19 cellular contexts compared by ENCODE assay signal in the genomic region with DNA sequence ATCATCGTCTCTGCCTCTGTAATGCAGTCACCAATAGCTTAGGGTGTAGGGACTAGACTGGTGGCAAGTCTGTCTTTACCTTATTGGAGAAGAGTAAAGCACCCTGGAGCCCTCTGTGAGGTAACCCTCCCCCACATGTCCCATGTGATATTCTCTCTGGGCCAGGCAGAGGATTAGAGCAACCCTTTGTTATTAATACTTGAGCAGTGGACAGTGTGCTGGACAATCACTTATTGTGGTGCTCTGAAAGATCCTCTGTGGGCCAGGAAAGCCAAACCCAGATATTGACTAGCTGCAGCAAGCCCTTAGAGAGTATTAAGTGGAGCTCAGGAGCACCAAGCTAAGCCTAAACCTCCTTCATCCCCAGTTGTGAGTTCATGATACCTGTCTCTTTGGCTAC.
A peak's percentile ranks its signal among the peaks of the same experiment; 100 is the strongest.
DNase-seq lines count a peak whose midpoint lies in the region; ATAC-seq and TF ChIP-seq lines count a peak whose summit lies in the region.
"Had no signal": no experiment of that assay in that cellular context is flagged by ENCODE, and none has a peak within 500 bp of the region (broad histone marks: within the 10 kb centered on the region; RNA-seq: fewer than 3 reads in every experiment).

No MANE protein-coding gene starts in this region.

- no peaks in the 10 kb centered on the region for H3K4me1 Mint-ChIP-seq in immature natural killer cell
- H3K4me1 Mint-ChIP-seq in T-helper 2 cell treated with Interferon-gamma antibody and Interleukin-4, amounts not matched to agents 5 μg/mL and 100 μg/mL, for 36 hours (ENCODE audit: low read depth), result no peaks in the 10 kb centered on the region

- H3K4me3 ChIP-seq in LNCaP clone FGC (ENCODE audit: low read depth, low read length), result peak overlapping the region; percentile 6; the same call in 1 of the 2 replicates
- H3K4me3 ChIP-seq in left lung, result no peak overlapping the region
- no peak overlapping the region for H3K4me3 ChIP-seq in skin epidermis
- H3K4me3 ChIP-seq: esophagus squamous epithelium had no signal

- H3K4me1 ChIP-seq in left lung, result peaks cover 0 to 18% of the 10 kb centered on the region in 2 donors
- H3K4me1 ChIP-seq: BE2C had no signal

- no peaks in the 10 kb centered on the region for H3K9me3 ChIP-seq in left lung
- H3K9me3 ChIP-seq: BE2C, esophagus squamous epithelium, neutrophil had no signal

- no peaks in the 10 kb centered on the region for H3K9me3 Mint-ChIP-seq in immature natural killer cell
- H3K9me3 Mint-ChIP-seq in T-helper 2 cell treated with Interferon-gamma antibody and Interleukin-4, amounts not matched to agents 5 μg/mL and 100 μg/mL, for 36 hours, result no peaks in the 10 kb centered on the region
- H3K9me3 Mint-ChIP-seq: activated T-helper 1 cell treated with anti-CD3 and anti-CD28 coated beads, Interleukin-12 subunit alpha, Interleukin-12 subunit beta, Interleukin-2, Interleukin-4 antibody, amounts not matched to agents 30 ng/mL and 10 ng/mL and 1 ng/mL, durations not matched to agents 14 hours and 24 hours and 36 hours had no signal

- ATAC-seq in left lung, result peak; percentile 36
- ATAC-seq in GM21515 (IDR thresholded peaks at IDR 0.05; ENCODE audit: unreplicated experiment), result no peak
- ATAC-seq: T-helper 17 cell had no signal

- H3K27me3 Mint-ChIP-seq in immature natural killer cell (ENCODE audit: low read depth in 3 of 3), result peaks cover 0 to 2% (median 0%) of the 10 kb centered on the region in 3 donors
- peaks cover 6% of the 10 kb centered on the region for H3K27me3 Mint-ChIP-seq in T-helper 2 cell treated with Interferon-gamma antibody and Interleukin-4, amounts not matched to agents 5 μg/mL and 100 μg/mL, for 36 hours (ENCODE audit: low read depth)

- no peaks in the 10 kb centered on the region for H3K36me3 Mint-ChIP-seq in immature natural killer cell
- no peaks in the 10 kb centered on the region for H3K36me3 Mint-ChIP-seq in T-helper 2 cell treated with Interferon-gamma antibody and Interleukin-4, amounts not matched to agents 5 μg/mL and 100 μg/mL, for 36 hours (ENCODE audit: low read depth)

- H3K27ac Mint-ChIP-seq in immature natural killer cell, result no peak overlapping the region
- no peak overlapping the region for H3K27ac Mint-ChIP-seq in T-helper 2 cell treated with Interferon-gamma antibody and Interleukin-4, amounts not matched to agents 5 μg/mL and 100 μg/mL, for 36 hours
- H3K27ac Mint-ChIP-seq: activated T-helper 1 cell treated with anti-CD3 and anti-CD28 coated beads, Interleukin-12 subunit alpha, Interleukin-12 subunit beta, Interleukin-2, Interleukin-4 antibody, amounts not matched to agents 30 ng/mL and 10 ng/mL and 1 ng/mL, durations not matched to agents 14 hours and 24 hours and 36 hours; T-helper 17 cell had no signal

- H3K27ac ChIP-seq in left lung (no peak overlapping the region), skin epidermis (peak overlapping the region in 12 of 21 experiments; percentile 2 to 63 (median 36))
- H3K27ac ChIP-seq: neutrophil had no signal

- DNase-seq in LNCaP clone FGC (ENCODE audit: low read depth), result no peak
- DNase-seq in astrocyte of the hippocampus (ENCODE audit: low read depth, low spot score), result peak; percentile 31
- no peak for DNase-seq in left lung
- DNase-seq in immature natural killer cell, result no peak
- no peak for DNase-seq in T-helper 2 cell treated with Interferon-gamma antibody and Interleukin-4, amounts not matched to agents 5 μg/mL and 100 μg/mL, for 36 hours (ENCODE audit: low spot score)
- no peak for DNase-seq in retina
- DNase-seq: BE2C; cerebellar nuclear complex; effector memory CD4-positive, alpha-beta T cell; esophagus squamous epithelium; kidney glomerular epithelial cell; NCI-H1436 treated with DMSO at 0.1 percent for 48 hours; NCI-H226; stimulated activated CD4-positive, alpha-beta T cell treated with anti-CD3 and anti-CD28 coated beads, Interleukin-4, amount 100 ng/mL, for 1 hour; T-helper 17 cell had no signal

- no peak for TF ChIP-seq CTCF in LNCaP clone FGC (IDR thresholded peaks at IDR 0.05; ENCODE audit: control insufficient read depth, extremely low read depth, insufficient read depth)
- TF ChIP-seq CTCF in left lung (IDR thresholded peaks at IDR 0.05), result no peak

- intact Hi-C loops in left lung (cut with DNase I), result no loop called here

- peaks cover 0 to 2% of the 10 kb centered on the region in 2 donors for H3K36me3 ChIP-seq in left lung
- H3K36me3 ChIP-seq: BE2C, neutrophil had no signal

- H3K4me3 Mint-ChIP-seq in immature natural killer cell, result no peak overlapping the region
- H3K4me3 Mint-ChIP-seq in T-helper 2 cell treated with Interferon-gamma antibody and Interleukin-4, amounts not matched to agents 5 μg/mL and 100 μg/mL, for 36 hours, result no peak overlapping the region
- H3K4me3 Mint-ChIP-seq: activated T-helper 1 cell treated with anti-CD3 and anti-CD28 coated beads, Interleukin-12 subunit alpha, Interleukin-12 subunit beta, Interleukin-2, Interleukin-4 antibody, amounts not matched to agents 30 ng/mL and 10 ng/mL and 1 ng/mL, durations not matched to agents 14 hours and 24 hours and 36 hours; T-helper 17 cell had no signal

- H3K27me3 ChIP-seq in left lung, result no peaks in the 10 kb centered on the region
- H3K27me3 ChIP-seq: BE2C, esophagus squamous epithelium, neutrophil had no signal

Comparison
In these comparisons a context has a peak if more than half of its experiments do, and no peak if none do; other contexts are left out.
1. H3K27ac ChIP-seq: peak in skin epidermis (12 of 21); none in left lung (0 of 2).